ENCODE assay signal across 1 cellular context in the genomic region with DNA sequence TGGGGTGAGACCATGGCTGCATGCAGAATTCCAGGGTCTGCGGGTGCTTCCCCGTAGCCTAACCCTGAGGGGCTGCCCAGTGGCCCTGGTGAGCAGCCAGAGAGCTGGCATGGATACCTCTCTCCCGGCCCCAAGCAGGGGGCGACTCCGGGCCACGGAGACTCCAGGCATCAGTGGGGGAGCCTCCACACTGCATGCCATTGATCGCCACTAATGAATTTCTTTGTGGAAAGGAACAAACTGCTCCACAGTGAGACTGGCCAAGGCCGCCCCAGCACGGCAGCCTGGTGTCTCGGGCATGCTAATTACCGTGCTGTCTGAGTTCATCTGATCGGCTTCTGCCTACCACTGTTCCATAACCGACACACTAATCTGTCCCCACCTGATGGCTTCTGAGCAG.
TF ChIP-seq lines count a peak whose summit lies in the region.

No MANE protein-coding gene starts in this region.

TF ChIP-seq in GM23338, 12 proteins besides CTCF, POLR2A, EP300 and RAD21 (continued from another document):
- TF ChIP-seq, protein P1, sequence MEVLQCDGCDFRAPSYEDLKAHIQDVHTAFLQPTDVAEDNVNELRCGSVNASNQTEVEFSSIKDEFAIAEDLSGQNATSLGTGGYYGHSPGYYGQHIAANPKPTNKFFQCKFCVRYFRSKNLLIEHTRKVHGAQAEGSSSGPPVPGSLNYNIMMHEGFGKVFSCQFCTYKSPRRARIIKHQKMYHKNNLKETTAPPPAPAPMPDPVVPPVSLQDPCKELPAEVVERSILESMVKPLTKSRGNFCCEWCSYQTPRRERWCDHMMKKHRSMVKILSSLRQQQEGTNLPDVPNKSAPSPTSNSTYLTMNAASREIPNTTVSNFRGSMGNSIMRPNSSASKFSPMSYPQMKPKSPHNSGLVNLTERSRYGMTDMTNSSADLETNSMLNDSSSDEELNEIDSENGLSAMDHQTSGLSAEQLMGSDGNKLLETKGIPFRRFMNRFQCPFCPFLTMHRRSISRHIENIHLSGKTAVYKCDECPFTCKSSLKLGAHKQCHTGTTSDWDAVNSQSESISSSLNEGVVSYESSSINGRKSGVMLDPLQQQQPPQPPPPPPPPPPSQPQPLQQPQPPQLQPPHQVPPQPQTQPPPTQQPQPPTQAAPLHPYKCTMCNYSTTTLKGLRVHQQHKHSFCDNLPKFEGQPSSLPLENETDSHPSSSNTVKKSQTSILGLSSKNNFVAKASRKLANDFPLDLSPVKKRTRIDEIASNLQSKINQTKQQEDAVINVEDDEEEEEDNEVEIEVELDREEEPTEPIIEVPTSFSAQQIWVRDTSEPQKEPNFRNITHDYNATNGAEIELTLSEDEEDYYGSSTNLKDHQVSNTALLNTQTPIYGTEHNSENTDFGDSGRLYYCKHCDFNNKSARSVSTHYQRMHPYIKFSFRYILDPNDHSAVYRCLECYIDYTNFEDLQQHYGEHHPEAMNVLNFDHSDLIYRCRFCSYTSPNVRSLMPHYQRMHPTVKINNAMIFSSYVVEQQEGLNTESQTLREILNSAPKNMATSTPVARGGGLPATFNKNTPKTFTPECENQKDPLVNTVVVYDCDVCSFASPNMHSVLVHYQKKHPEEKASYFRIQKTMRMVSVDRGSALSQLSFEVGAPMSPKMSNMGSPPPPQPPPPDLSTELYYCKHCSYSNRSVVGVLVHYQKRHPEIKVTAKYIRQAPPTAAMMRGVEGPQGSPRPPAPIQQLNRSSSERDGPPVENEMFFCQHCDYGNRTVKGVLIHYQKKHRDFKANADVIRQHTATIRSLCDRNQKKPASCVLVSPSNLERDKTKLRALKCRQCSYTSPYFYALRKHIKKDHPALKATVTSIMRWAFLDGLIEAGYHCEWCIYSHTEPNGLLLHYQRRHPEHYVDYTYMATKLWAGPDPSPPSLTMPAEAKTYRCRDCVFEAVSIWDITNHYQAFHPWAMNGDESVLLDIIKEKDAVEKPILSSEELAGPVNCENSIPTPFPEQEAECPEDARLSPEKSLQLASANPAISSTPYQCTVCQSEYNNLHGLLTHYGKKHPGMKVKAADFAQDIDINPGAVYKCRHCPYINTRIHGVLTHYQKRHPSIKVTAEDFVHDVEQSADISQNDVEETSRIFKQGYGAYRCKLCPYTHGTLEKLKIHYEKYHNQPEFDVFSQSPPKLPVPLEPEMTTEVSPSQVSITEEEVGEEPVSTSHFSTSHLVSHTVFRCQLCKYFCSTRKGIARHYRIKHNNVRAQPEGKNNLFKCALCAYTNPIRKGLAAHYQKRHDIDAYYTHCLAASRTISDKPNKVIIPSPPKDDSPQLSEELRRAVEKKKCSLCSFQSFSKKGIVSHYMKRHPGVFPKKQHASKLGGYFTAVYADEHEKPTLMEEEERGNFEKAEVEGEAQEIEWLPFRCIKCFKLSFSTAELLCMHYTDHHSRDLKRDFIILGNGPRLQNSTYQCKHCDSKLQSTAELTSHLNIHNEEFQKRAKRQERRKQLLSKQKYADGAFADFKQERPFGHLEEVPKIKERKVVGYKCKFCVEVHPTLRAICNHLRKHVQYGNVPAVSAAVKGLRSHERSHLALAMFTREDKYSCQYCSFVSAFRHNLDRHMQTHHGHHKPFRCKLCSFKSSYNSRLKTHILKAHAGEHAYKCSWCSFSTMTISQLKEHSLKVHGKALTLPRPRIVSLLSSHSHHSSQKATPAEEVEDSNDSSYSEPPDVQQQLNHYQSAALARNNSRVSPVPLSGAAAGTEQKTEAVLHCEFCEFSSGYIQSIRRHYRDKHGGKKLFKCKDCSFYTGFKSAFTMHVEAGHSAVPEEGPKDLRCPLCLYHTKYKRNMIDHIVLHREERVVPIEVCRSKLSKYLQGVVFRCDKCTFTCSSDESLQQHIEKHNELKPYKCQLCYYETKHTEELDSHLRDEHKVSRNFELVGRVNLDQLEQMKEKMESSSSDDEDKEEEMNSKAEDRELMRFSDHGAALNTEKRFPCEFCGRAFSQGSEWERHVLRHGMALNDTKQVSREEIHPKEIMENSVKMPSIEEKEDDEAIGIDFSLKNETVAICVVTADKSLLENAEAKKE (CRISPR knock-in tag; IDR thresholded peaks at IDR 0.05) = no peak
- TF ChIP-seq CREB1 (CRISPR knock-in tag; IDR thresholded peaks at IDR 0.05; ENCODE audit: low read depth) = no peak
- no peak for TF ChIP-seq STAT1 (IDR thresholded peaks at IDR 0.05; ENCODE audit: unreplicated experiment)
- no peak for TF ChIP-seq POLR2AphosphoS5 (IDR thresholded peaks at IDR 0.05; ENCODE audit: low read depth)
